26 cellular contexts compared by ENCODE assay signal in the genomic region with DNA sequence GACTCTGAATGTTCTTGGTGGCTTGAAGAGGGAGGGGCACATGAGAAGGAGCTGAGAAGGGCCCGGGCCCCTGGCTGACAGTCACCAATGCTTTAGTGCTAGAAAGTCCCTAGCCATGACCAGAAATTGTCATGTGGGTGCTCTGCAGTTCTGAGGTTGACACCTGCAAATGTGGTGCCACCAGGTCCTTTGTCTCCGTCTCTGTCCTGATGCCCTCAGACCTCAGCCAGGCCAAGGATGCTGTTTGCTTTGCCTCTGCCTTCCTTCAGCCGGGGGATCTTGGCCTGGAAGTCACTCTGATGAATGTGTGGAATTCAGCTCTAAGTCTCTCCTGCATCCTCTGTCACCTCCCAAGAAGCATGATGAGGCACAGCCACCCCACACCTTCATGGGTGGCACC.
A peak's percentile ranks its signal among the peaks of the same experiment; 100 is the strongest.
DNase-seq lines count a peak whose midpoint lies in the region; ATAC-seq, FAIRE-seq and TF ChIP-seq lines count a peak whose summit lies in the region.
"Had no signal": no experiment of that assay in that cellular context is flagged by ENCODE, and none has a peak within 500 bp of the region (broad histone marks: within the 10 kb centered on the region; RNA-seq: fewer than 3 reads in every experiment).

No MANE protein-coding gene starts in this region.

- FAIRE-seq in HTR-8/SVneo (lab: Jason Lieb, UNC) = peak; percentile 72
- FAIRE-seq: A204.1, GM12892, GM19239, K562 had no signal

- no peaks in the 10 kb centered on the region for H3K36me3 ChIP-seq in endodermal cell (ENCODE audit: control insufficient read depth, insufficient read depth, low read length)
- H3K36me3 ChIP-seq: BLaER1 had no signal

- H3K9ac ChIP-seq in endodermal cell (ENCODE audit: extremely low read depth, low read length, poor library complexity, severe bottlenecking) = no peak overlapping the region
- H3K9ac ChIP-seq: BLaER1 had no signal

- H3K27me3 Mint-ChIP-seq in endodermal cell (ENCODE audit: insufficient read depth) = no peaks in the 10 kb centered on the region
- peaks cover 22 to 36% of the 10 kb centered on the region in 2 donors for H3K27me3 Mint-ChIP-seq in stimulated activated naive B cell treated with anti-CD40 and anti-IgM and Interleukin-4, amounts not matched to agents 10 μg/mL and 1 μg/mL and 100 μg/mL, for 72 hours

- 93 to 95% methylated on average over 2 to 3 of the region's 3 CpGs for WGBS in endodermal cell (ENCODE audit: insufficient coverage in 1 of 2, insufficient read length in 1 of 2), 2 experiments

- H3K4me3 Mint-ChIP-seq in endodermal cell = no peak overlapping the region
- no peak overlapping the region for H3K4me3 Mint-ChIP-seq in stimulated activated naive B cell treated with anti-CD40 and anti-IgM and Interleukin-4, amounts not matched to agents 10 μg/mL and 1 μg/mL and 100 μg/mL, for 72 hours
- H3K4me3 Mint-ChIP-seq: CD4-positive, CD25-positive, alpha-beta regulatory T cell had no signal

- no peaks in the 10 kb centered on the region for H3K36me3 Mint-ChIP-seq in endodermal cell (ENCODE audit: low read depth)
- no peaks in the 10 kb centered on the region for H3K36me3 Mint-ChIP-seq in stimulated activated naive B cell treated with anti-CD40 and anti-IgM and Interleukin-4, amounts not matched to agents 10 μg/mL and 1 μg/mL and 100 μg/mL, for 72 hours
- H3K36me3 Mint-ChIP-seq: CD4-positive, CD25-positive, alpha-beta regulatory T cell had no signal

- no peaks in the 10 kb centered on the region for H3K4me1 ChIP-seq in endodermal cell (ENCODE audit: control insufficient read depth, insufficient read depth, low read length)

- ATAC-seq in stimulated activated naive B cell treated with anti-CD40 and anti-IgM and Interleukin-4, amounts not matched to agents 10 μg/mL and 1 μg/mL and 100 μg/mL, for 72 hours (replicated peaks) = no peak
- ATAC-seq in HG03280 (IDR thresholded peaks at IDR 0.05; ENCODE audit: unreplicated experiment) = no peak
- ATAC-seq: K562, Panc1 had no signal

- no peaks in the 10 kb centered on the region for H3K4me1 Mint-ChIP-seq in endodermal cell
- H3K4me1 Mint-ChIP-seq in stimulated activated naive B cell treated with anti-CD40 and anti-IgM and Interleukin-4, amounts not matched to agents 10 μg/mL and 1 μg/mL and 100 μg/mL, for 72 hours = peaks cover 0 to 1% of the 10 kb centered on the region in 2 donors

- no peaks in the 10 kb centered on the region for H3K27me3 ChIP-seq in endodermal cell (ENCODE audit: control insufficient read depth, insufficient read depth, low read length, poor library complexity, severe bottlenecking)
- H3K27me3 ChIP-seq: BLaER1 had no signal

- H3K27ac ChIP-seq in endodermal cell (ENCODE audit: low read depth, low read length) = no peak overlapping the region
- H3K27ac ChIP-seq: BLaER1, RWPE1 had no signal

- H3K27ac Mint-ChIP-seq in endodermal cell = no peak overlapping the region
- H3K27ac Mint-ChIP-seq in stimulated activated naive B cell treated with anti-CD40 and anti-IgM and Interleukin-4, amounts not matched to agents 10 μg/mL and 1 μg/mL and 100 μg/mL, for 72 hours = peak overlapping the region; percentile 6

- DNase-seq in activated T-cell treated with anti-CD3 and anti-CD28 coated beads, Interleukin-2, amount 50 U/mL, for 48 hours = peak; percentile 6 to 13
- no peak for DNase-seq in activated T-cell treated with anti-CD3 and anti-CD28 coated beads, Interleukin-2, amount 50 U/mL, for 1 hour
- DNase-seq in HTR-8/SVneo (ENCODE audit: insufficient read length, low spot score) (no peak), endodermal cell (peak; percentile 43), NCI-H1092 treated with DMSO at 0.1 percent for 48 hours (lab: John Stamatoyannopoulos, UW) (no peak), nucleus accumbens (lab: John Stamatoyannopoulos, UW) (no peak)
- DNase-seq in stimulated activated naive B cell treated with anti-CD40 and anti-IgM and Interleukin-4, amounts not matched to agents 10 μg/mL and 1 μg/mL and 100 μg/mL, for 72 hours = no peak
- DNase-seq: DMS153, DND-41, MV-4-11, NCI-H1417, NCI-H1694, NCI-H2029 treated with DMSO at 0.1 percent for 48 hours, NCI-H226, NCI-H510A, NCI-H69, SHP77 had no signal

- H3K9me3 Mint-ChIP-seq in endodermal cell = no peaks in the 10 kb centered on the region
- no peaks in the 10 kb centered on the region for H3K9me3 Mint-ChIP-seq in stimulated activated naive B cell treated with anti-CD40 and anti-IgM and Interleukin-4, amounts not matched to agents 10 μg/mL and 1 μg/mL and 100 μg/mL, for 72 hours

- H3K9me3 ChIP-seq in endodermal cell (ENCODE audit: control insufficient read depth, low read length) = no peaks in the 10 kb centered on the region
- H3K9me3 ChIP-seq: BLaER1 had no signal

- no peak overlapping the region for H3K4me3 ChIP-seq in endodermal cell (ENCODE audit: low read length)
- H3K4me3 ChIP-seq: BLaER1, K562 had no signal

- no peak for TF ChIP-seq CTCF in endodermal cell (conservative IDR thresholded peaks at IDR 0.05)

Comparison
In these comparisons a context has a peak if more than half of its experiments do, and no peak if none do; other contexts are left out.
1. DNase-seq: peak in activated T-cell treated with anti-CD3 and anti-CD28 coated beads, Interleukin-2, amount 50 U/mL, for 48 hours (2 of 2) and endodermal cell (single experiment); none in activated T-cell treated with anti-CD3 and anti-CD28 coated beads, Interleukin-2, amount 50 U/mL, for 1 hour (single experiment), HTR-8/SVneo (single experiment), stimulated activated naive B cell treated with anti-CD40 and anti-IgM and Interleukin-4, amounts not matched to agents 10 μg/mL and 1 μg/mL and 100 μg/mL, for 72 hours (single experiment), NCI-H1092 treated with DMSO at 0.1 percent for 48 hours (single experiment) and nucleus accumbens (0 of 56).